Comparison of ENCODE assay signal across 1 cellular context in the genomic region with DNA sequence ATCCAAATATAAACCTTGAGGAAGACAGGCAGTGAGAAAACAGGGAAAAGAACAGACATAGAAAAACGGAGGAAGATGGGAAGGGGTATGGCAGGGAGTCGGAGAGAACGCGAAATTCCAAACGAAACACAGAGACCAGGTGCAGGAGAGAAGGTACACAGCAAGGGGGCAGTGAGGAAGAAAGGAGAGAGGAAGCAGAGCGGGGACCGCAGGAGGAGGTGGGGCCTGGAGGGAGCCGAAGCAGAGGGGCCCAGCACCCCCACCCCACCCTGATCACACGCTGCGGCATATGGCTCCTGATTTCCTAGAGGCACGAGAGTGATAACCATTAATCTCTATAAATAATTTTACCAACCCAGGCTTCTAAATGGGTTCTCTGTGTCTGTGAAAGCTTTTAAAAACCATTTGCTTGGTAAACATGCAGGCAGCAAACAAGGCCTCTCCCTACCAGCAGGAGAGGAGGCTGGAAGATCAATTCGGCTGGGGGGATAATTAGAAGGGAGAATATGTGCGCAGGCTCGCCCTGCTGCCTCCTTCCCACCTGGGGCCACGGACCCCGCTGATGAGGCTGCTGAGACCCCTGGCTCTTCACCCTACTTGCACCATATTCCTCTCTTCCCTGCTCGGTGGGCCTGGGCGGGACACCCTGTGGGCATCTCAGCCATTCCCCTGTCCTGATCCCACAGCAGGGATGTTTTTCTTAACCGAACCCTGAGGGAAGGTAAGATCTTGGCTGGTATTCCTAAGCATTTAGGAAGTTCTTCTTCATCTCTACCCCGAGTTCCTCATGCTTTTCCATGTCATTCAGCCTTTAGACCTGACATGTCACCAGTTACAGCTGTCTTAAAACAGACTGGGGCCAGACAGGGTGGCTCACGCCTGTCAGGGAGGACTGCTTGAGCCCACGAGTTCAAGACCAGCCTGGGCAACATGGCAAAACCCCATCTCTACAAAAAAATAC.
TF ChIP-seq lines count a peak whose summit lies in the region.

No MANE protein-coding gene starts in this region.

TF ChIP-seq in SK-N-SH, 30 proteins besides CTCF, POLR2A, EP300 and RAD21 (continued from another document):
- TF ChIP-seq, protein P1, sequence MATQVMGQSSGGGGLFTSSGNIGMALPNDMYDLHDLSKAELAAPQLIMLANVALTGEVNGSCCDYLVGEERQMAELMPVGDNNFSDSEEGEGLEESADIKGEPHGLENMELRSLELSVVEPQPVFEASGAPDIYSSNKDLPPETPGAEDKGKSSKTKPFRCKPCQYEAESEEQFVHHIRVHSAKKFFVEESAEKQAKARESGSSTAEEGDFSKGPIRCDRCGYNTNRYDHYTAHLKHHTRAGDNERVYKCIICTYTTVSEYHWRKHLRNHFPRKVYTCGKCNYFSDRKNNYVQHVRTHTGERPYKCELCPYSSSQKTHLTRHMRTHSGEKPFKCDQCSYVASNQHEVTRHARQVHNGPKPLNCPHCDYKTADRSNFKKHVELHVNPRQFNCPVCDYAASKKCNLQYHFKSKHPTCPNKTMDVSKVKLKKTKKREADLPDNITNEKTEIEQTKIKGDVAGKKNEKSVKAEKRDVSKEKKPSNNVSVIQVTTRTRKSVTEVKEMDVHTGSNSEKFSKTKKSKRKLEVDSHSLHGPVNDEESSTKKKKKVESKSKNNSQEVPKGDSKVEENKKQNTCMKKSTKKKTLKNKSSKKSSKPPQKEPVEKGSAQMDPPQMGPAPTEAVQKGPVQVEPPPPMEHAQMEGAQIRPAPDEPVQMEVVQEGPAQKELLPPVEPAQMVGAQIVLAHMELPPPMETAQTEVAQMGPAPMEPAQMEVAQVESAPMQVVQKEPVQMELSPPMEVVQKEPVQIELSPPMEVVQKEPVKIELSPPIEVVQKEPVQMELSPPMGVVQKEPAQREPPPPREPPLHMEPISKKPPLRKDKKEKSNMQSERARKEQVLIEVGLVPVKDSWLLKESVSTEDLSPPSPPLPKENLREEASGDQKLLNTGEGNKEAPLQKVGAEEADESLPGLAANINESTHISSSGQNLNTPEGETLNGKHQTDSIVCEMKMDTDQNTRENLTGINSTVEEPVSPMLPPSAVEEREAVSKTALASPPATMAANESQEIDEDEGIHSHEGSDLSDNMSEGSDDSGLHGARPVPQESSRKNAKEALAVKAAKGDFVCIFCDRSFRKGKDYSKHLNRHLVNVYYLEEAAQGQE (IDR thresholded peaks at IDR 0.05; ENCODE audit: low read depth, low read length), result no peak
- no peak for TF ChIP-seq YY1 (IDR thresholded peaks at IDR 0.05; ENCODE audit: low read depth)
- TF ChIP-seq SIN3A (IDR thresholded peaks at IDR 0.05; ENCODE audit: borderline replicate concordance, low read depth, low read length), result no peak
- no peak for TF ChIP-seq EZH2phosphoT487 (IDR thresholded peaks at IDR 0.05; ENCODE audit: borderline replicate concordance, low read depth)
- TF ChIP-seq, protein P2, sequence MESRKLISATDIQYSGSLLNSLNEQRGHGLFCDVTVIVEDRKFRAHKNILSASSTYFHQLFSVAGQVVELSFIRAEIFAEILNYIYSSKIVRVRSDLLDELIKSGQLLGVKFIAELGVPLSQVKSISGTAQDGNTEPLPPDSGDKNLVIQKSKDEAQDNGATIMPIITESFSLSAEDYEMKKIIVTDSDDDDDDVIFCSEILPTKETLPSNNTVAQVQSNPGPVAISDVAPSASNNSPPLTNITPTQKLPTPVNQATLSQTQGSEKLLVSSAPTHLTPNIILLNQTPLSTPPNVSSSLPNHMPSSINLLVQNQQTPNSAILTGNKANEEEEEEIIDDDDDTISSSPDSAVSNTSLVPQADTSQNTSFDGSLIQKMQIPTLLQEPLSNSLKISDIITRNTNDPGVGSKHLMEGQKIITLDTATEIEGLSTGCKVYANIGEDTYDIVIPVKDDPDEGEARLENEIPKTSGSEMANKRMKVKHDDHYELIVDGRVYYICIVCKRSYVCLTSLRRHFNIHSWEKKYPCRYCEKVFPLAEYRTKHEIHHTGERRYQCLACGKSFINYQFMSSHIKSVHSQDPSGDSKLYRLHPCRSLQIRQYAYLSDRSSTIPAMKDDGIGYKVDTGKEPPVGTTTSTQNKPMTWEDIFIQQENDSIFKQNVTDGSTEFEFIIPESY (IDR thresholded peaks at IDR 0.05; ENCODE audit: borderline replicate concordance, low read depth), result no peak
- no peak for TF ChIP-seq MXI1 (IDR thresholded peaks at IDR 0.05; ENCODE audit: low read depth, low read length)
- no peak for TF ChIP-seq IRF3 (IDR thresholded peaks at IDR 0.05; ENCODE audit: low read depth, low read length)
- TF ChIP-seq SMC3 (IDR thresholded peaks at IDR 0.05; ENCODE audit: low read depth, low read length), result no peak
- TF ChIP-seq, protein P3, sequence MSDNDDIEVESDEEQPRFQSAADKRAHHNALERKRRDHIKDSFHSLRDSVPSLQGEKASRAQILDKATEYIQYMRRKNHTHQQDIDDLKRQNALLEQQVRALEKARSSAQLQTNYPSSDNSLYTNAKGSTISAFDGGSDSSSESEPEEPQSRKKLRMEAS (IDR thresholded peaks at IDR 0.05; ENCODE audit: low read depth), result no peak
- no peak for TF ChIP-seq TAF1 (IDR thresholded peaks at IDR 0.05; ENCODE audit: borderline replicate concordance, low read depth, low read length)
- TF ChIP-seq ELF1 (IDR thresholded peaks at IDR 0.05), result no peak
- TF ChIP-seq FOSL2 (IDR thresholded peaks at IDR 0.05; ENCODE audit: borderline replicate concordance, low read depth), result no peak
